11 cellular contexts compared by ENCODE assay signal in genomic region chrY:19590235-19590634, GRCh38.
"Had no signal": no experiment of that assay in that cellular context is flagged by ENCODE, and none has a peak within 500 bp of the region (broad histone marks: within the 10 kb centered on the region; RNA-seq: fewer than 3 reads in every experiment).

No MANE protein-coding gene starts in this region.

- H3K36me3 ChIP-seq: HAP-1 had no signal

- H3K9ac ChIP-seq: GM23248 had no signal

- ATAC-seq: GM23338, HCT116 had no signal

- FAIRE-seq: H1, H54 had no signal

- H3K9me3 ChIP-seq: HAP-1 had no signal

- DNase-seq: GM23248, GOT3, H7, H9, HCEC 1CT, HFFc6 had no signal

- H3K4me2 ChIP-seq: GM23338 had no signal

- H3K4me3 ChIP-seq: GM23248, GM23338, HAP-1 had no signal

- H2AFZ ChIP-seq: GM23248, GM23338 had no signal

- H3K27ac ChIP-seq: GM23248 had no signal

- H3K4me1 ChIP-seq: HAP-1 had no signal
